In genomic region chr10:71643904-71644303, GRCh38 we compare ENCODE assay signal across 21 cellular contexts.
A peak's percentile ranks its signal among the peaks of the same experiment; 100 is the strongest.
DNase-seq lines count a peak whose midpoint lies in the region; ATAC-seq and TF ChIP-seq lines count a peak whose summit lies in the region.
"Had no signal": no experiment of that assay in that cellular context is flagged by ENCODE, and none has a peak within 500 bp of the region (broad histone marks: within the 10 kb centered on the region; RNA-seq: fewer than 3 reads in every experiment).

No MANE protein-coding gene starts in this region.

- H3K79me2 ChIP-seq in OCI-LY3 (ENCODE audit: low read length) = no peaks in the 10 kb centered on the region

- no peaks in the 10 kb centered on the region for H3K36me3 ChIP-seq in OCI-LY3 (replicated peaks; ENCODE audit: low read depth, low read length)
- H3K36me3 ChIP-seq in psoas muscle (ENCODE audit: insufficient read depth in 1 of 2, low read depth in 1 of 2) = no peaks in the 10 kb centered on the region
- H3K36me3 ChIP-seq: brain microvascular endothelial cell, heart right ventricle, prostate gland, SJSA1 had no signal

- no peak for TF ChIP-seq CTCF in GM10266 (IDR thresholded peaks at IDR 0.05; ENCODE audit: control insufficient read depth, insufficient read depth, low read depth, missing control alignments)
- TF ChIP-seq CTCF in OCI-LY3 (IDR thresholded peaks at IDR 0.05; ENCODE audit: low read depth, low read length) = peak; percentile 29
- TF ChIP-seq CTCF in psoas muscle (IDR thresholded peaks at IDR 0.05) = no peak

- H3K36me3 Mint-ChIP-seq in stimulated activated naive B cell treated with anti-CD40 and anti-IgM and Interleukin-4, amounts not matched to agents 10 μg/mL and 1 μg/mL and 100 μg/mL, for 72 hours = no peaks in the 10 kb centered on the region
- no peaks in the 10 kb centered on the region for H3K36me3 Mint-ChIP-seq in effector memory CD8-positive, alpha-beta T cell (ENCODE audit: insufficient read depth)
- H3K36me3 Mint-ChIP-seq: T-cell had no signal

- H3K4me2 ChIP-seq in OCI-LY3 (ENCODE audit: low read length) = peak overlapping the region; percentile 82

- peak overlapping the region; percentile 58 for H3K4me3 ChIP-seq in OCI-LY3 (ENCODE audit: low read length)
- no peak overlapping the region for H3K4me3 ChIP-seq in psoas muscle
- H3K4me3 ChIP-seq: heart right ventricle, prostate gland, SJSA1 had no signal

- H3K9ac ChIP-seq in OCI-LY3 (ENCODE audit: low read length) = peak overlapping the region; percentile 60

- peaks cover 0 to 16% of the 10 kb centered on the region in 2 donors for H3K27me3 Mint-ChIP-seq in stimulated activated naive B cell treated with anti-CD40 and anti-IgM and Interleukin-4, amounts not matched to agents 10 μg/mL and 1 μg/mL and 100 μg/mL, for 72 hours
- H3K27me3 Mint-ChIP-seq in effector memory CD8-positive, alpha-beta T cell = peaks cover 6 to 16% of the 10 kb centered on the region in 2 donors

- H3K9me3 ChIP-seq in OCI-LY3 (ENCODE audit: insufficient read depth, low read length) = no peaks in the 10 kb centered on the region
- no peaks in the 10 kb centered on the region for H3K9me3 ChIP-seq in psoas muscle
- H3K9me3 ChIP-seq: heart right ventricle, prostate gland, SJSA1 had no signal

- peak overlapping the region; percentile 84 for H3K27ac ChIP-seq in OCI-LY3 (ENCODE audit: low read length)
- H3K27ac ChIP-seq in psoas muscle = no peak overlapping the region
- H3K27ac ChIP-seq: brain microvascular endothelial cell, heart right ventricle, prostate gland, SJSA1 had no signal

- no peaks in the 10 kb centered on the region for H3K9me3 Mint-ChIP-seq in stimulated activated naive B cell treated with anti-CD40 and anti-IgM and Interleukin-4, amounts not matched to agents 10 μg/mL and 1 μg/mL and 100 μg/mL, for 72 hours
- H3K9me3 Mint-ChIP-seq in effector memory CD8-positive, alpha-beta T cell = no peaks in the 10 kb centered on the region
- H3K9me3 Mint-ChIP-seq: activated T-cell treated with anti-CD3 and anti-CD28 coated beads, Interleukin-2, amount 50 U/mL, for 4 hours; T-cell had no signal

- H2AFZ ChIP-seq in OCI-LY3 (ENCODE audit: low read depth, low read length) = no peak overlapping the region; the same call in 1 of the 2 replicates

- H3K27me3 ChIP-seq in OCI-LY3 (ENCODE audit: low read depth, low read length) (peaks cover 6% of the 10 kb centered on the region; the same call in 1 of the 2 replicates), psoas muscle (ENCODE audit: insufficient read depth in 3 of 3, low read length in 2 of 3) (no peaks in the 10 kb centered on the region)
- H3K27me3 ChIP-seq: SJSA1 had no signal

- H3K27ac Mint-ChIP-seq in stimulated activated naive B cell treated with anti-CD40 and anti-IgM and Interleukin-4, amounts not matched to agents 10 μg/mL and 1 μg/mL and 100 μg/mL, for 72 hours = peak overlapping the region; percentile 59
- H3K27ac Mint-ChIP-seq in effector memory CD8-positive, alpha-beta T cell = no peak overlapping the region
- H3K27ac Mint-ChIP-seq: T-cell had no signal

- ATAC-seq in GM21619 (IDR thresholded peaks at IDR 0.05; ENCODE audit: unreplicated experiment) = peak; percentile 35
- ATAC-seq in stimulated activated naive B cell treated with anti-CD40 and anti-IgM and Interleukin-4, amounts not matched to agents 10 μg/mL and 1 μg/mL and 100 μg/mL, for 72 hours (replicated peaks) = peak; percentile 40 to 52
- no peak for ATAC-seq in psoas muscle
- no peak for ATAC-seq in effector memory CD8-positive, alpha-beta T cell (replicated peaks)
- no peak for ATAC-seq in HG03159 (IDR thresholded peaks at IDR 0.05; ENCODE audit: unreplicated experiment)
- ATAC-seq: activated T-cell treated with anti-CD3 and anti-CD28 coated beads, Interleukin-2, amount 50 U/mL, for 4 hours; heart right ventricle; left colon; T-cell had no signal

- intact Hi-C loops in psoas muscle (cut with DNase I) = no loop called here

- WGBS in psoas muscle, 3 donors = 80 to 88% (median 83%) methylated on average over 6 of the region's 6 CpGs

- peak overlapping the region; percentile 10 to 29 for H3K4me3 Mint-ChIP-seq in stimulated activated naive B cell treated with anti-CD40 and anti-IgM and Interleukin-4, amounts not matched to agents 10 μg/mL and 1 μg/mL and 100 μg/mL, for 72 hours
- no peak overlapping the region for H3K4me3 Mint-ChIP-seq in effector memory CD8-positive, alpha-beta T cell
- H3K4me3 Mint-ChIP-seq: activated T-cell treated with anti-CD3 and anti-CD28 coated beads, Interleukin-2, amount 50 U/mL, for 4 hours; T-cell had no signal

- H3K4me1 Mint-ChIP-seq in stimulated activated naive B cell treated with anti-CD40 and anti-IgM and Interleukin-4, amounts not matched to agents 10 μg/mL and 1 μg/mL and 100 μg/mL, for 72 hours = peaks cover 27 to 31% of the 10 kb centered on the region in 2 donors
- no peaks in the 10 kb centered on the region for H3K4me1 Mint-ChIP-seq in effector memory CD8-positive, alpha-beta T cell (ENCODE audit: low read depth in 2 of 2)
- H3K4me1 Mint-ChIP-seq: T-cell had no signal

- H4K20me1 ChIP-seq in OCI-LY3 (ENCODE audit: insufficient read depth, low read length) = no peaks in the 10 kb centered on the region

- peaks cover 38% of the 10 kb centered on the region for H3K4me1 ChIP-seq in OCI-LY3 (ENCODE audit: low read length)
- H3K4me1 ChIP-seq in psoas muscle = no peaks in the 10 kb centered on the region
- H3K4me1 ChIP-seq: prostate gland, SJSA1 had no signal

- DNase-seq in GM10266 (ENCODE audit: extremely low spot score) (peak; percentile 37), psoas muscle (no peak)
- DNase-seq in stimulated activated naive B cell treated with anti-CD40 and anti-IgM and Interleukin-4, amounts not matched to agents 10 μg/mL and 1 μg/mL and 100 μg/mL, for 72 hours = peak; percentile 21
- DNase-seq in effector memory CD8-positive, alpha-beta T cell = no peak
- DNase-seq: activated T-cell treated with anti-CD3 and anti-CD28 coated beads, Interleukin-2, amount 50 U/mL, for 4 hours; brain microvascular endothelial cell; HCEC 1CT; heart right ventricle; KBM-7; left colon; mesenchymal stem cell; MM.1S; NCI-H1417 treated with DMSO at 0.1 percent for 48 hours; NCI-H510A; stimulated activated CD8-positive, alpha-beta memory T cell treated with anti-CD3 and anti-CD28 coated beads, Interleukin-4, amount 100 ng/mL, for 48 hours; T-cell had no signal

Comparison
In these comparisons a context has a peak if more than half of its experiments do, and no peak if none do; other contexts are left out.
1. DNase-seq: peak in GM10266 (single experiment) and stimulated activated naive B cell treated with anti-CD40 and anti-IgM and Interleukin-4, amounts not matched to agents 10 μg/mL and 1 μg/mL and 100 μg/mL, for 72 hours (single experiment); none in psoas muscle (0 of 2) and effector memory CD8-positive, alpha-beta T cell (0 of 3).
2. ATAC-seq: peak in GM21619 (single experiment) and stimulated activated naive B cell treated with anti-CD40 and anti-IgM and Interleukin-4, amounts not matched to agents 10 μg/mL and 1 μg/mL and 100 μg/mL, for 72 hours (2 of 2); none in psoas muscle (0 of 4), effector memory CD8-positive, alpha-beta T cell (single experiment) and HG03159 (single experiment).
3. H3K4me3 Mint-ChIP-seq: peak in stimulated activated naive B cell treated with anti-CD40 and anti-IgM and Interleukin-4, amounts not matched to agents 10 μg/mL and 1 μg/mL and 100 μg/mL, for 72 hours (2 of 2); none in effector memory CD8-positive, alpha-beta T cell (0 of 2).